In the genomic region with DNA sequence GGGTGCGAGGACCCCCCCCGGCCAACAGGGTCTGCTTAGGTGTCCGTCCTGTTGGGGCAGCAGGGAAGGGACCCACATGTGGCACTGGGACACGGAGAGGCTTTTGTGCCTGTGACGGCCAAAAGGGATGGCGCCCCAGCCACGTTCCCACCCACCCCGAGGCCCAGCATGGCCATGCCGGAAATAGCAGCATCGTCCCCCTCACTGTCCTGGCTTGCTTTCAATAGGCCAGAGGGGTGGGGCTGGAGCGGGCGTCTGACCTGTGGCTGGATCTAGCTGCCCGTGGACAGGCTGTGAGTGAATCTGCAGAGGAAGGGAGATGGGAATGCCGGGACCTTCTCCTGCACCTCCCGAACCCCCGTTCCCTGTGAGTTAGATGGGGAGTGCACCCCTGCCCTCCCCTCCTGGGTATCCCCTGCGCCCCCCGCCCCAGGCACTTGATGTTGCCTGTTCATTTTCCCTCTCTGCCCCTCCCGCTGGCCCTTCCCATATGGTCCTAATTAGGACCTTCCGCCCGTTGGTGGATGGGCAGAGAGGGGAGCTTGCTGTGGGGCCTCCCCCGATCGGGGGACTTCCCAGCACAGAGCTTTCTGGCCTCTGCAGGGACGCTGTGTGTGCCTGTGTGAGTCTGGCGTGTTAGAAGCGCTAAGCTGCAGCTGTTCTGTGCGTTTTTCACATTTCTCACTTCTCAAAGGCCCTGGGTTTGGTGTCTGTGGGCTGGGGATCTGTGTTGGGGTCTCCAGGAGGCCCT, we compare ENCODE assay signal across 8 cellular contexts.
DNase-seq lines count a peak whose midpoint lies in the region; ATAC-seq and TF ChIP-seq lines count a peak whose summit lies in the region.
"Had no signal": no experiment of that assay in that cellular context is flagged by ENCODE, and none has a peak within 500 bp of the region (broad histone marks: within the 10 kb centered on the region; RNA-seq: fewer than 3 reads in every experiment).

No MANE protein-coding gene starts in this region.

- H3K36me3 Mint-ChIP-seq in T-helper 2 cell treated with Interferon-gamma antibody and Interleukin-4, amounts not matched to agents 5 μg/mL and 100 μg/mL, for 36 hours (ENCODE audit: low read depth) = peaks cover 32% of the 10 kb centered on the region

- TF ChIP-seq CTCF in fibroblast of villous mesenchyme (IDR thresholded peaks at IDR 0.05; ENCODE audit: insufficient read depth, low read depth, low read length) = no peak

- peak overlapping the region; percentile 68 for H3K27ac Mint-ChIP-seq in T-helper 2 cell treated with Interferon-gamma antibody and Interleukin-4, amounts not matched to agents 5 μg/mL and 100 μg/mL, for 36 hours

- H3K9me3 Mint-ChIP-seq in T-helper 2 cell treated with Interferon-gamma antibody and Interleukin-4, amounts not matched to agents 5 μg/mL and 100 μg/mL, for 36 hours = no peaks in the 10 kb centered on the region

- peak overlapping the region; percentile 21 for H3K4me3 ChIP-seq in fibroblast of villous mesenchyme (ENCODE audit: low read depth, low read length)
- H3K4me3 ChIP-seq: pancreas had no signal

- H3K4me1 Mint-ChIP-seq in T-helper 2 cell treated with Interferon-gamma antibody and Interleukin-4, amounts not matched to agents 5 μg/mL and 100 μg/mL, for 36 hours (ENCODE audit: low read depth) = peaks cover 74% of the 10 kb centered on the region

- ATAC-seq in GM19395 (IDR thresholded peaks at IDR 0.05; ENCODE audit: unreplicated experiment) (peak; percentile 51), HG02588 (IDR thresholded peaks at IDR 0.05; ENCODE audit: unreplicated experiment) (no peak)
- ATAC-seq: pancreas had no signal

- no peak for DNase-seq in T-helper 2 cell treated with Interferon-gamma antibody and Interleukin-4, amounts not matched to agents 5 μg/mL and 100 μg/mL, for 36 hours (ENCODE audit: low spot score)
- DNase-seq in fibroblast of villous mesenchyme (ENCODE audit: low read depth) = peak; percentile 80
- peak; percentile 64 for DNase-seq in stimulated activated CD4-positive, alpha-beta T cell treated with anti-CD3 and anti-CD28 coated beads, Interleukin-4, amount 100 ng/mL, for 24 hours
- no peak for DNase-seq in NCI-H345 (lab: John Stamatoyannopoulos, UW)
- no peak for DNase-seq in NCI-H1417 treated with DMSO at 0.1 percent for 48 hours (lab: John Stamatoyannopoulos, UW)

- peak overlapping the region; percentile 55 for H3K4me3 Mint-ChIP-seq in T-helper 2 cell treated with Interferon-gamma antibody and Interleukin-4, amounts not matched to agents 5 μg/mL and 100 μg/mL, for 36 hours

- no peaks in the 10 kb centered on the region for H3K27me3 Mint-ChIP-seq in T-helper 2 cell treated with Interferon-gamma antibody and Interleukin-4, amounts not matched to agents 5 μg/mL and 100 μg/mL, for 36 hours (ENCODE audit: low read depth)

Comparison
In these comparisons a context has a peak if more than half of its experiments do, and no peak if none do; other contexts are left out.
1. DNase-seq: peak in fibroblast of villous mesenchyme (single experiment) and stimulated activated CD4-positive, alpha-beta T cell treated with anti-CD3 and anti-CD28 coated beads, Interleukin-4, amount 100 ng/mL, for 24 hours (single experiment); none in T-helper 2 cell treated with Interferon-gamma antibody and Interleukin-4, amounts not matched to agents 5 μg/mL and 100 μg/mL, for 36 hours (single experiment), NCI-H345 (single experiment) and NCI-H1417 treated with DMSO at 0.1 percent for 48 hours (single experiment).